Comparison of ENCODE assay signal across 22 cellular contexts in the genomic region with DNA sequence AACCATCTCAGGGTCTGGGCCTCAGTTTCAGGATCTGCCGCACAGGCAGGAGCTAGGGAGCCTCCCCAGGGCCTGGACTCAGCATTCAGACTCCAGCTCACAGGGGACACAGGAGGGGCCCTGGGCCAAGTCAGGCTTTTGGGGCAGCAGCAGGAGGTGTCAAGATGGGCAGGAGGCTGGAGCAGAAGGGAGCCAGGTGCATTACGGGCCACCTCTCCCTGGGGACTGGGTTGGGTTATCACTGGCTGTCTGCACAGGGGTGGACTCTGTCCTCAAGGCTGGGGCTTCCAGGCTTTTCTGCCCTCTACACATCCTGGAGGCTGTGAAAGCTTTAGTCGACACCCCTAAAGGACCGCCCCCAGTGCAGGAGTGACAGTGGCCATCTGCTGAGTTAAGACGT. TPM values are rescaled to one million over a fixed set of nuclear protein-coding genes. Genes with fewer than 3 reads are reported as not detected.
DNase-seq lines count a peak whose midpoint lies in the region; ATAC-seq, FAIRE-seq and TF ChIP-seq lines count a peak whose summit lies in the region.
"Had no signal": no experiment of that assay in that cellular context is flagged by ENCODE, and none has a peak within 500 bp of the region (broad histone marks: within the 10 kb centered on the region; RNA-seq: fewer than 3 reads in every experiment).

No MANE protein-coding gene starts in this region.

- H2BK15ac ChIP-seq in neuronal stem cell (ENCODE audit: low read length): no peak overlapping the region

- intact Hi-C loops in Right ventricle myocardium inferior (cut with DNase I): no loop called here
- intact Hi-C loops in left cardiac atrium (cut with DNase I): no loop called here
- intact Hi-C loops in HepG2 (cut with micrococcal nuclease; ENCODE audit: unreplicated experiment): no loop called here
- intact Hi-C loops in right lobe of liver (cut with DNase I): no loop called here

- peak overlapping the region; percentile 49 for H2BK5ac ChIP-seq in neuronal stem cell (ENCODE audit: low read length)

- peak overlapping the region; percentile 25 for H2AK5ac ChIP-seq in neuronal stem cell (ENCODE audit: low read depth, low read length)

- TF ChIP-seq CTCF in HepG2 (CRISPR knock-in tag; IDR thresholded peaks at IDR 0.05): no peak
- TF ChIP-seq CTCF in right lobe of liver (IDR thresholded peaks at IDR 0.05): no peak
- no peak for TF ChIP-seq CTCF in WERI-Rb-1 (IDR thresholded peaks at IDR 0.05; ENCODE audit: low read depth, low read length)
- TF ChIP-seq CTCF in upper lobe of left lung (IDR thresholded peaks at IDR 0.05): no peak

- DNase-seq in Right ventricle myocardium inferior (ENCODE audit: missing footprints) (peak; percentile 55), left cardiac atrium (no peak), HepG2 (ENCODE audit: low spot score) (no peak), right lobe of liver (no peak), WERI-Rb-1 (peak; percentile 62), neuronal stem cell (ENCODE audit: low spot score) (no peak), upper lobe of left lung (no peak), NCI-H2171 (lab: John Stamatoyannopoulos, UW) (no peak)
- DNase-seq: ACHN; C1 segment of cervical spinal cord; Caco-2; CD4-positive, CD25-positive, alpha-beta regulatory T cell; CD8-positive, alpha-beta memory T cell had no signal

- POLR2A ChIA-PET in HepG2 (lab: Yijun Ruan, JAX): no interaction called here

- TF ChIP-seq RAD21 in HepG2 (CRISPR knock-in tag; IDR thresholded peaks at IDR 0.05): no peak

- H3K9me3 ChIP-seq in HepG2 (ENCODE audit: low read length): no peaks in the 10 kb centered on the region
- H3K9me3 ChIP-seq in right lobe of liver: no peaks in the 10 kb centered on the region
- H3K9me3 ChIP-seq in WERI-Rb-1 (ENCODE audit: severe bottlenecking): no peaks in the 10 kb centered on the region
- H3K9me3 ChIP-seq in neuronal stem cell (replicated peaks in 1 of 2; ENCODE audit: control insufficient read depth in 2 of 2, insufficient read depth in 1 of 2, low read depth in 1 of 2, low read length in 2 of 2): no peaks in the 10 kb centered on the region
- H3K9me3 ChIP-seq in upper lobe of left lung: no peaks in the 10 kb centered on the region
- H3K9me3 ChIP-seq: BE2C, Caco-2, HAP-1 had no signal

- in situ Hi-C loops in HepG2 (cut with HindIII; ENCODE audit: extremely low pct_ligation_motif_present, low pct_unique_long_range_greater_than_20kb): no loop called here

- WGBS in HepG2 (ENCODE audit: low lambda C conversion rate): no CpG with 5 or more reads among the region's 5 CpGs
- 81% methylated on average over 3 of the region's 5 CpGs for WGBS in right lobe of liver (ENCODE audit: insufficient coverage, low coverage, low lambda C conversion rate, missing lambda C conversion rate)
- no CpG with 5 or more reads among the region's 5 CpGs for WGBS in neuronal stem cell (ENCODE audit: extremely low coverage in 2 of 2, insufficient read length in 2 of 2, insufficient replicate concordance in 1 of 2), 2 donors
- WGBS in upper lobe of left lung, 2 donors: 75 to 85% methylated on average over 2 to 5 of the region's 5 CpGs

- TF ChIP-seq POLR2A in HepG2 (IDR thresholded peaks at IDR 0.05; ENCODE audit: insufficient read depth in 1 of 2, low read depth in 2 of 2, low read length in 2 of 2) (no peak), right lobe of liver (IDR thresholded peaks at IDR 0.05) (no peak), upper lobe of left lung (IDR thresholded peaks at IDR 0.05) (no peak)

- H3K4me2 ChIP-seq in HepG2 (ENCODE audit: low read depth, low read length) (no peak overlapping the region), neuronal stem cell (ENCODE audit: insufficient read depth, low read length, poor library complexity, severe bottlenecking) (no peak overlapping the region)

- H3K18ac ChIP-seq in neuronal stem cell (ENCODE audit: low read length): no peak overlapping the region

- no peak overlapping the region for H3K9ac ChIP-seq in HepG2 (ENCODE audit: insufficient read depth, low read depth, low read length)
- no peak overlapping the region for H3K9ac ChIP-seq in neuronal stem cell (ENCODE audit: low read depth, low read length, poor library complexity)

- no peak overlapping the region for H3K4me3 ChIP-seq in HepG2 (replicated peaks in 1 of 3; ENCODE audit: insufficient read depth in 1 of 3, low read depth in 2 of 3, low read length in 3 of 3)
- H3K4me3 ChIP-seq in right lobe of liver: no peak overlapping the region
- no peak overlapping the region for H3K4me3 ChIP-seq in WERI-Rb-1 (ENCODE audit: low read depth, low read length)
- H3K4me3 ChIP-seq in neuronal stem cell (ENCODE audit: low read length in 2 of 2): no peak overlapping the region
- H3K4me3 ChIP-seq in upper lobe of left lung: no peak overlapping the region
- H3K4me3 ChIP-seq: HAP-1 had no signal

- H3K4ac ChIP-seq in neuronal stem cell (ENCODE audit: low read length): no peak overlapping the region

- CTCF ChIA-PET in HepG2 (lab: Yijun Ruan, JAX; ENCODE audit: low intra/inter-chr PET ratio, low total read pairs): no interaction called here

- H3K36me3 ChIP-seq in HepG2 (replicated peaks in 1 of 2; ENCODE audit: control insufficient read depth in 1 of 2, insufficient read depth in 2 of 2, low read length in 2 of 2): no peaks in the 10 kb centered on the region
- no peaks in the 10 kb centered on the region for H3K36me3 ChIP-seq in right lobe of liver
- H3K36me3 ChIP-seq in WERI-Rb-1: peaks cover 20% of the 10 kb centered on the region
- peaks cover 0 to 4% of the 10 kb centered on the region in 2 donors for H3K36me3 ChIP-seq in neuronal stem cell (replicated peaks in 1 of 2; ENCODE audit: control insufficient read depth in 2 of 2, insufficient read depth in 2 of 2, low read length in 2 of 2)
- H3K36me3 ChIP-seq in upper lobe of left lung: no peaks in the 10 kb centered on the region
- H3K36me3 ChIP-seq: BE2C, HAP-1 had no signal

- ATAC-seq in Right ventricle myocardium inferior (no peak), left cardiac atrium (no peak), HepG2 (peak; percentile 24; the same call in 2 of the 3 replicates), right lobe of liver (no peak), upper lobe of left lung (ENCODE audit: low FRiP score in 2 of 2) (no peak)

- peak overlapping the region; percentile 36 for H2BK120ac ChIP-seq in neuronal stem cell (ENCODE audit: low read depth, low read length)

- H3K4me1 ChIP-seq in HepG2 (ENCODE audit: insufficient read depth, low read length): no peaks in the 10 kb centered on the region
- no peaks in the 10 kb centered on the region for H3K4me1 ChIP-seq in right lobe of liver
- no peaks in the 10 kb centered on the region for H3K4me1 ChIP-seq in neuronal stem cell (ENCODE audit: control insufficient read depth in 2 of 2, insufficient read depth in 1 of 2, low read depth in 1 of 2, low read length in 2 of 2)
- H3K4me1 ChIP-seq in upper lobe of left lung: no peaks in the 10 kb centered on the region
- H3K4me1 ChIP-seq: BE2C, Caco-2, HAP-1 had no signal

- BruUV-seq in HepG2 (replicated peaks; lab: Mats Ljungman, UMichigan): no TSS peak

- no peak overlapping the region for H3K14ac ChIP-seq in neuronal stem cell (ENCODE audit: low read length)

- H3K23ac ChIP-seq in neuronal stem cell (ENCODE audit: low read depth, low read length, poor library complexity): peak overlapping the region; percentile 75

- H3K27ac ChIP-seq in HepG2 (ENCODE audit: extremely low read length, insufficient read depth, low read length) (no peak overlapping the region), right lobe of liver (no peak overlapping the region), WERI-Rb-1 (no peak overlapping the region), neuronal stem cell (replicated peaks; ENCODE audit: low read length) (no peak overlapping the region), upper lobe of left lung (no peak overlapping the region)

- H3K27me3 ChIP-seq in HepG2 (ENCODE audit: control insufficient read depth in 1 of 2, insufficient read depth in 2 of 2, low read length in 2 of 2) (peaks cover 46 to 90% of the 10 kb centered on the region in 2 experiments), right lobe of liver (no peaks in the 10 kb centered on the region), WERI-Rb-1 (ENCODE audit: insufficient read depth, low read depth, severe bottlenecking) (no peaks in the 10 kb centered on the region), neuronal stem cell (ENCODE audit: control insufficient read depth in 3 of 3, insufficient read depth in 3 of 3, low read depth in 1 of 3, low read length in 3 of 3) (peaks cover 0 to 11% (median 0%) of the 10 kb centered on the region in 3 experiments), upper lobe of left lung (no peaks in the 10 kb centered on the region)
- H3K27me3 ChIP-seq: BE2C had no signal

- no peaks in the 10 kb centered on the region for H3K79me2 ChIP-seq in HepG2 (ENCODE audit: insufficient read depth, low read length)

- H3K79me1 ChIP-seq in neuronal stem cell (ENCODE audit: low read depth, low read length): no peaks in the 10 kb centered on the region

- no peak for FAIRE-seq in HepG2 (lab: Jason Lieb, UNC)
- FAIRE-seq: A204.1, D721Med, G401.6, GM12891, GM19239, H1 had no signal

- no peak overlapping the region for H2BK12ac ChIP-seq in neuronal stem cell (ENCODE audit: low read length)

- no peak overlapping the region for H2AFZ ChIP-seq in HepG2 (ENCODE audit: low read length)
- H2AFZ ChIP-seq in neuronal stem cell (ENCODE audit: low read length): no peak overlapping the region

- no peak overlapping the region for H4K91ac ChIP-seq in neuronal stem cell (ENCODE audit: low read depth, low read length, poor library complexity)

- TF ChIP-seq EP300 in HepG2 (IDR thresholded peaks at IDR 0.05; ENCODE audit: low read depth in 2 of 2, low read length in 2 of 2) (no peak), HepG2 (CRISPR knock-in tag; IDR thresholded peaks at IDR 0.05; ENCODE audit: borderline replicate concordance) (no peak), upper lobe of left lung (IDR thresholded peaks at IDR 0.05) (no peak)

- H4K20me1 ChIP-seq in HepG2 (ENCODE audit: insufficient read depth, low read length): no peaks in the 10 kb centered on the region

- no peak overlapping the region for H4K8ac ChIP-seq in neuronal stem cell (ENCODE audit: low read depth, low read length)

RNA-seq across cellular contexts. Expression of a gene that starts 20.0 kb away (rescaled TPM):
- total RNA-seq in Right ventricle myocardium inferior: not detected
- not detected for total RNA-seq in left cardiac atrium
- not detected in 2 replicates for total RNA-seq in HepG2 (2016; rRNA removed; fragmentation: Illumina TruSeq; extraction: Trizol)
- not detected in 2 replicates for total RNA-seq in HepG2 (2016; cell fraction: cytosol; rRNA removed; fragmentation: Illumina TruSeq; extraction: Trizol; ENCODE audit: low read depth)
- not detected in 2 replicates for total RNA-seq in HepG2 (2016; cell fraction: insoluble cytoplasmic fraction; rRNA removed; fragmentation: Illumina TruSeq; extraction: Trizol)
- not detected in 2 replicates for total RNA-seq in HepG2 (2016; cell fraction: membrane; rRNA removed; fragmentation: Illumina TruSeq; extraction: Trizol)
- not detected in 2 replicates for total RNA-seq in HepG2 (2016; cell fraction: nucleus; rRNA removed; fragmentation: Illumina TruSeq; extraction: Trizol)
- polyA plus RNA-seq in HepG2 (2011; rRNA removed): 0.20 TPM in 1 of 2 replicates, not detected in the other
- not detected in 2 replicates for polyA plus RNA-seq in HepG2 (2011; cell fraction: cytosol; rRNA removed)
- polyA plus RNA-seq in HepG2 (2011; cell fraction: nucleus; rRNA removed): not detected in 2 replicates
- not detected in 2 replicates for polyA plus RNA-seq in HepG2 (2012)
- not detected in 2 replicates for polyA plus RNA-seq in HepG2 (2016; cell fraction: cytosol; fragmentation: Illumina TruSeq; extraction: Trizol; ENCODE audit: low read depth)
- not detected in 2 replicates for polyA plus RNA-seq in HepG2 (2016; cell fraction: insoluble cytoplasmic fraction; fragmentation: Illumina TruSeq; extraction: Trizol; ENCODE audit: low read depth)
- polyA plus RNA-seq in HepG2 (2016; cell fraction: membrane; fragmentation: Illumina TruSeq; extraction: Trizol; ENCODE audit: low read depth): not detected in 2 replicates
- not detected in 2 replicates for polyA plus RNA-seq in HepG2 (2016; cell fraction: nucleus; fragmentation: Illumina TruSeq; extraction: Trizol; ENCODE audit: insufficient read depth, low read depth)
- 0.30 TPM in 1 of 2 replicates, not detected in the other for polyA minus RNA-seq in HepG2 (2011; rRNA and poly(A)+ RNA removed; ENCODE audit: low replicate concordance)
- not detected in 2 replicates for polyA minus RNA-seq in HepG2 (2011; cell fraction: cytosol; rRNA and poly(A)+ RNA removed)
- not detected in 2 replicates for polyA minus RNA-seq in HepG2 (2011; cell fraction: nucleus; rRNA and poly(A)+ RNA removed)
- total RNA-seq in right lobe of liver: not detected
- 0.10 TPM for polyA plus RNA-seq in neuronal stem cell (2013, experiment 1 of 2)
- not detected for polyA plus RNA-seq in neuronal stem cell (2013, experiment 2 of 2)
- total RNA-seq in upper lobe of left lung: not detected
- total RNA-seq: Caco-2; CD4-positive, CD25-positive, alpha-beta regulatory T cell; CD8-positive, alpha-beta memory T cell; H1; HT-29 had no signal
- polyA plus RNA-seq: CD4-positive, CD25-positive, alpha-beta regulatory T cell; CD8-positive, alpha-beta memory T cell; H1 had no signal

RNA-seq across cellular contexts. Expression of a gene that starts 29.0 kb away (rescaled TPM):
- total RNA-seq in Right ventricle myocardium inferior: not detected
- total RNA-seq in left cardiac atrium: not detected
- total RNA-seq in HepG2 (2016; rRNA removed; fragmentation: Illumina TruSeq; extraction: Trizol): not detected in 2 replicates
- total RNA-seq in HepG2 (2016; cell fraction: cytosol; rRNA removed; fragmentation: Illumina TruSeq; extraction: Trizol; ENCODE audit: low read depth): not detected in 2 replicates
- total RNA-seq in HepG2 (2016; cell fraction: insoluble cytoplasmic fraction; rRNA removed; fragmentation: Illumina TruSeq; extraction: Trizol): not detected in 2 replicates
- total RNA-seq in HepG2 (2016; cell fraction: membrane; rRNA removed; fragmentation: Illumina TruSeq; extraction: Trizol): not detected in 2 replicates
- 0.13 TPM in 1 of 2 replicates, not detected in the other for total RNA-seq in HepG2 (2016; cell fraction: nucleus; rRNA removed; fragmentation: Illumina TruSeq; extraction: Trizol)
- not detected in 2 replicates for polyA plus RNA-seq in HepG2 (2011; rRNA removed)
- polyA plus RNA-seq in HepG2 (2011; cell fraction: cytosol; rRNA removed): not detected in 2 replicates
- polyA plus RNA-seq in HepG2 (2011; cell fraction: nucleus; rRNA removed): 0.09 and 0.10 TPM in 2 replicates
- polyA plus RNA-seq in HepG2 (2012): not detected in 2 replicates
- polyA plus RNA-seq in HepG2 (2016; cell fraction: cytosol; fragmentation: Illumina TruSeq; extraction: Trizol; ENCODE audit: low read depth): not detected in 2 replicates
- polyA plus RNA-seq in HepG2 (2016; cell fraction: insoluble cytoplasmic fraction; fragmentation: Illumina TruSeq; extraction: Trizol; ENCODE audit: low read depth): not detected in 2 replicates
- polyA plus RNA-seq in HepG2 (2016; cell fraction: membrane; fragmentation: Illumina TruSeq; extraction: Trizol; ENCODE audit: low read depth): not detected in 2 replicates
- not detected in 2 replicates for polyA plus RNA-seq in HepG2 (2016; cell fraction: nucleus; fragmentation: Illumina TruSeq; extraction: Trizol; ENCODE audit: insufficient read depth, low read depth)
- 0.10 TPM in 1 of 2 replicates, not detected in the other for polyA minus RNA-seq in HepG2 (2011; rRNA and poly(A)+ RNA removed; ENCODE audit: low replicate concordance)
- not detected in 2 replicates for polyA minus RNA-seq in HepG2 (2011; cell fraction: cytosol; rRNA and poly(A)+ RNA removed)
- polyA minus RNA-seq in HepG2 (2011; cell fraction: nucleus; rRNA and poly(A)+ RNA removed): not detected in 2 replicates
- not detected for total RNA-seq in right lobe of liver
- not detected for polyA plus RNA-seq in neuronal stem cell (2013, experiment 1 of 2)
- polyA plus RNA-seq in neuronal stem cell (2013, experiment 2 of 2): not detected
- total RNA-seq in upper lobe of left lung: not detected
- total RNA-seq: Caco-2; CD4-positive, CD25-positive, alpha-beta regulatory T cell; CD8-positive, alpha-beta memory T cell; H1; HT-29 had no signal
- polyA plus RNA-seq: CD4-positive, CD25-positive, alpha-beta regulatory T cell; CD8-positive, alpha-beta memory T cell; H1 had no signal

Comparison
In these comparisons a context has a peak if more than half of its experiments do, and no peak if none do; other contexts are left out.
1. DNase-seq: peak in Right ventricle myocardium inferior (single experiment) and WERI-Rb-1 (single experiment); none in left cardiac atrium (single experiment), HepG2 (single experiment), right lobe of liver (0 of 3), neuronal stem cell (single experiment), upper lobe of left lung (0 of 2) and NCI-H2171 (single experiment).